15 cellular contexts compared by ENCODE assay signal in the genomic region with DNA sequence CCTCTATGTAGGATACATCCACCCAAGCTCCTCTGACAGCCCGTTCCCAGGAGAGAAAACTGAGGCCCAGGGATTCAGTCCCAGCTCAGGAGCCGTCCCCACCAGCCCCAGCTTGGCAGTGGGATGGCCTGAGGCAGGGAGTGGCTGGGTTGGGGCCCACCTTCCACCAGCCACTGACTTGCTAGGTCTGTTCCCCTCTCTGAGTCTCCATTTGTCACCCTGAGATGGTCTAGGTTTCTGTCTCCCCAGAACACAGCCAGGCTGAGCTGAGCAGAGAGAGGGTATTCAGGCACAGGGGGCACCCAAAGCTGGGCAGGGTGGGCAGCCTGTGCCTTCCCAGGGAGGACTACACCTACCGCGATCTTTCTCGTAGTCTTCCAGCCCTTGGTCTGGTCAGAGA.
DNase-seq lines count a peak whose midpoint lies in the region; ATAC-seq and TF ChIP-seq lines count a peak whose summit lies in the region.
"Had no signal": no experiment of that assay in that cellular context is flagged by ENCODE, and none has a peak within 500 bp of the region (broad histone marks: within the 10 kb centered on the region; RNA-seq: fewer than 3 reads in every experiment).

No MANE protein-coding gene starts in this region.

- no peak overlapping the region for H3K4me3 Mint-ChIP-seq in natural killer cell treated with Interleukin-12 subunit alpha and Interleukin-12 subunit beta and Interleukin-15 and Interleukin-18, amount 100 ng/mL, for 72 hours
- H3K4me3 Mint-ChIP-seq in natural killer cell (no peak overlapping the region), WTC11 (no peak overlapping the region), progenitor cell of endocrine pancreas (ENCODE audit: low read depth) (no peak overlapping the region)
- no peak overlapping the region for H3K4me3 Mint-ChIP-seq in stimulated activated naive CD8-positive, alpha-beta T cell treated with anti-CD3 and anti-CD28 coated beads, Interleukin-15, amount 100 ng/mL, for 72 hours
- H3K4me3 Mint-ChIP-seq: B cell had no signal

- TF ChIP-seq CTCF in natural killer cell (IDR thresholded peaks at IDR 0.05): no peak
- no peak for TF ChIP-seq CTCF in WTC11 (IDR thresholded peaks at IDR 0.05)
- no peak for TF ChIP-seq CTCF in progenitor cell of endocrine pancreas (IDR thresholded peaks at IDR 0.05; ENCODE audit: unreplicated experiment)

- peaks cover 6 to 8% of the 10 kb centered on the region in 2 donors for H3K4me1 Mint-ChIP-seq in natural killer cell treated with Interleukin-12 subunit alpha and Interleukin-12 subunit beta and Interleukin-15 and Interleukin-18, amount 100 ng/mL, for 72 hours (ENCODE audit: low read depth in 2 of 2)
- H3K4me1 Mint-ChIP-seq in natural killer cell (peaks cover 3 to 15% of the 10 kb centered on the region in 2 donors), WTC11 (peaks cover 2% of the 10 kb centered on the region; the same call in 1 of the 2 replicates), progenitor cell of endocrine pancreas (ENCODE audit: low read depth) (peaks cover under 1% of the 10 kb centered on the region)
- H3K4me1 Mint-ChIP-seq in stimulated activated naive CD8-positive, alpha-beta T cell treated with anti-CD3 and anti-CD28 coated beads, Interleukin-15, amount 100 ng/mL, for 72 hours: peaks cover 3% of the 10 kb centered on the region

- H3K27me3 Mint-ChIP-seq in natural killer cell treated with Interleukin-12 subunit alpha and Interleukin-12 subunit beta and Interleukin-15 and Interleukin-18, amount 100 ng/mL, for 72 hours: no peaks in the 10 kb centered on the region
- H3K27me3 Mint-ChIP-seq in natural killer cell (ENCODE audit: low read depth in 2 of 2) (peaks cover 0 to 2% of the 10 kb centered on the region in 2 donors), WTC11 (ENCODE audit: low read depth) (peaks cover 22% of the 10 kb centered on the region), progenitor cell of endocrine pancreas (peaks cover 42% of the 10 kb centered on the region)
- H3K27me3 Mint-ChIP-seq in stimulated activated naive CD8-positive, alpha-beta T cell treated with anti-CD3 and anti-CD28 coated beads, Interleukin-15, amount 100 ng/mL, for 72 hours: peaks cover 19% of the 10 kb centered on the region

- no peaks in the 10 kb centered on the region for H3K9me3 Mint-ChIP-seq in natural killer cell treated with Interleukin-12 subunit alpha and Interleukin-12 subunit beta and Interleukin-15 and Interleukin-18, amount 100 ng/mL, for 72 hours
- H3K9me3 Mint-ChIP-seq in natural killer cell: no peaks in the 10 kb centered on the region
- no peaks in the 10 kb centered on the region for H3K9me3 Mint-ChIP-seq in WTC11
- no peaks in the 10 kb centered on the region for H3K9me3 Mint-ChIP-seq in stimulated activated naive CD8-positive, alpha-beta T cell treated with anti-CD3 and anti-CD28 coated beads, Interleukin-15, amount 100 ng/mL, for 72 hours
- H3K9me3 Mint-ChIP-seq in progenitor cell of endocrine pancreas (ENCODE audit: low read depth): no peaks in the 10 kb centered on the region

- POLR2A ChIA-PET in WTC11 (lab: Charles Lee): no interaction called here

- no peak overlapping the region for H3K27ac Mint-ChIP-seq in natural killer cell treated with Interleukin-12 subunit alpha and Interleukin-12 subunit beta and Interleukin-15 and Interleukin-18, amount 100 ng/mL, for 72 hours
- H3K27ac Mint-ChIP-seq in natural killer cell: no peak overlapping the region
- no peak overlapping the region for H3K27ac Mint-ChIP-seq in WTC11
- peak overlapping the region in 1 of 2 donors; percentile 47 for H3K27ac Mint-ChIP-seq in stimulated activated naive CD8-positive, alpha-beta T cell treated with anti-CD3 and anti-CD28 coated beads, Interleukin-15, amount 100 ng/mL, for 72 hours
- H3K27ac Mint-ChIP-seq in progenitor cell of endocrine pancreas: no peak overlapping the region
- H3K27ac Mint-ChIP-seq: B cell had no signal

- intact Hi-C loops in natural killer cell (cut with micrococcal nuclease) (no loop called here), sciatic nerve (cut with DNase I) (no loop called here)

- no peak for ATAC-seq in natural killer cell treated with Interleukin-12 subunit alpha and Interleukin-12 subunit beta and Interleukin-15 and Interleukin-18, amount 100 ng/mL, for 72 hours
- ATAC-seq in natural killer cell (no peak), WTC11 (no peak), sciatic nerve (no peak)
- no peak for ATAC-seq in stimulated activated naive CD8-positive, alpha-beta T cell treated with anti-CD3 and anti-CD28 coated beads, Interleukin-15, amount 100 ng/mL, for 72 hours

- CTCF ChIA-PET in WTC11 (lab: Charles Lee): interaction anchor here (1.4 to 5.2 kb wide), 3 partner anchors 12 to 107 kb away, joined by 5 to 33 read pairs (median 28); no protein-coding TSS in a partner anchor

- peak; percentile 62 for DNase-seq in natural killer cell treated with Interleukin-12 subunit alpha and Interleukin-12 subunit beta and Interleukin-15 and Interleukin-18, amount 100 ng/mL, for 72 hours (ENCODE audit: low spot score)
- DNase-seq in natural killer cell (no peak), WTC11 (ENCODE audit: low spot score) (peak; percentile 5), sciatic nerve (ENCODE audit: low spot score) (peak; percentile 31), progenitor cell of endocrine pancreas (ENCODE audit: low spot score, unreplicated experiment) (no peak), HUDEP-2 (lab: John Stamatoyannopoulos, UW; ENCODE audit: unreplicated experiment in 76 of 76) (no peak)
- DNase-seq in stimulated activated naive CD8-positive, alpha-beta T cell treated with anti-CD3 and anti-CD28 coated beads, Interleukin-15, amount 100 ng/mL, for 72 hours: no peak
- DNase-seq: GF-D8, GM23248, KBM-7, NCI-H1436 treated with DMSO at 0.1 percent for 48 hours, NCI-H2081, NCI-H510A treated with DMSO at 0.1 percent for 48 hours, PC-9 had no signal

- no peaks in the 10 kb centered on the region for H3K36me3 Mint-ChIP-seq in natural killer cell treated with Interleukin-12 subunit alpha and Interleukin-12 subunit beta and Interleukin-15 and Interleukin-18, amount 100 ng/mL, for 72 hours
- H3K36me3 Mint-ChIP-seq in natural killer cell (no peaks in the 10 kb centered on the region), WTC11 (no peaks in the 10 kb centered on the region), progenitor cell of endocrine pancreas (ENCODE audit: insufficient read depth) (no peaks in the 10 kb centered on the region)

TF ChIP-seq in WTC11, 78 proteins besides CTCF, POLR2A, EP300 and RAD21 (continues in another document):
- no peak for TF ChIP-seq ERG (CRISPR knock-in tag; IDR thresholded peaks at IDR 0.05)
- TF ChIP-seq CDX4 (CRISPR knock-in tag; IDR thresholded peaks at IDR 0.05; ENCODE audit: borderline replicate concordance): no peak
- no peak for TF ChIP-seq JAZF1 (CRISPR knock-in tag; IDR thresholded peaks at IDR 0.05)
- no peak for TF ChIP-seq NFE2L1 (CRISPR knock-in tag; IDR thresholded peaks at IDR 0.05)
- no peak for TF ChIP-seq ZNF281 (CRISPR knock-in tag; IDR thresholded peaks at IDR 0.05)
- no peak for TF ChIP-seq ZNF121 (CRISPR knock-in tag; IDR thresholded peaks at IDR 0.05)
- no peak for TF ChIP-seq USF1 (CRISPR knock-in tag; IDR thresholded peaks at IDR 0.05)
- TF ChIP-seq MYBL2 (CRISPR knock-in tag; IDR thresholded peaks at IDR 0.05): no peak
- no peak for TF ChIP-seq NR2C2 (CRISPR knock-in tag; IDR thresholded peaks at IDR 0.05)
- no peak for TF ChIP-seq FOXK1 (CRISPR knock-in tag; IDR thresholded peaks at IDR 0.05)

Comparison
In these comparisons a context has a peak if more than half of its experiments do, and no peak if none do; other contexts are left out.
1. DNase-seq: peak in natural killer cell treated with Interleukin-12 subunit alpha and Interleukin-12 subunit beta and Interleukin-15 and Interleukin-18, amount 100 ng/mL, for 72 hours (single experiment), WTC11 (single experiment) and sciatic nerve (single experiment); none in natural killer cell (single experiment), stimulated activated naive CD8-positive, alpha-beta T cell treated with anti-CD3 and anti-CD28 coated beads, Interleukin-15, amount 100 ng/mL, for 72 hours (0 of 2), progenitor cell of endocrine pancreas (single experiment) and HUDEP-2 (0 of 76).